ENCODE assay signal across 13 cellular contexts in the genomic region with DNA sequence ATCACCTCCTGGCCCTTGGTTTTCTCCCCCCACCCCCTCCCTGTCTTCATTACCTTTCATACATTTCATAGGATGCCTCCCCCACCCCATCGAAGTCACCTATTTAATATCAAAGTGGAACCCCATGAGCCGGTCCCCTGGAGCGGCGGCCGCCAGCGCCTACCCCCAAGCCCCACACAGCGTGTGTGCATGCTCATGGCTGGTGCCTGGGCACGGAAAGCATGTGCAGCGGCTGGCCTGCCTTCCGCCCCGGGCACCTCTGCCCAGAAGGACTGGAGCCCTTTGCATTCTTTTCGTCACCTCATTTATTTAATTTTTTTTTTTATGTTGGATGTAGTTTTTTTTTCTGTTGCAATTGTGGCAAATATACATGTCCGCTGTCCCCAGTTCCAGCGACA.
"Had no signal": no experiment of that assay in that cellular context is flagged by ENCODE, and none has a peak within 500 bp of the region (broad histone marks: within the 10 kb centered on the region; RNA-seq: fewer than 3 reads in every experiment).

No MANE protein-coding gene starts in this region.

- H3K27me3 ChIP-seq: breast epithelium, foreskin keratinocyte, uterus had no signal

- H3K9me3 Mint-ChIP-seq: activated CD4-positive, alpha-beta T cell treated with anti-CD3 and anti-CD28 coated beads, Interleukin-2, amount 10 ng/mL, durations not matched to agents 24 days and 14 days; activated naive CD8-positive, alpha-beta T cell treated with anti-CD3 and anti-CD28 coated beads, Interleukin-2, amount 10 ng/mL, durations not matched to agents 7 days and 5 days; memory B cell; nephron; stimulated activated naive CD8-positive, alpha-beta T cell treated with anti-CD3 and anti-CD28 coated beads, Interleukin-15, Interleukin-2, amounts not matched to agents 100 ng/mL and 50 ng/mL, for 24 hours had no signal

- H3K27ac Mint-ChIP-seq: activated CD4-positive, alpha-beta T cell treated with anti-CD3 and anti-CD28 coated beads, Interleukin-2, amount 10 ng/mL, durations not matched to agents 24 days and 14 days; activated naive CD8-positive, alpha-beta T cell treated with anti-CD3 and anti-CD28 coated beads, Interleukin-2, amount 10 ng/mL, durations not matched to agents 7 days and 5 days; memory B cell; nephron; stimulated activated naive CD8-positive, alpha-beta T cell treated with anti-CD3 and anti-CD28 coated beads, Interleukin-15, Interleukin-2, amounts not matched to agents 100 ng/mL and 50 ng/mL, for 24 hours had no signal

- H3K27ac ChIP-seq: breast epithelium, foreskin keratinocyte, thoracic aorta, uterus, VCaP had no signal

- DNase-seq: activated CD4-positive, alpha-beta T cell treated with anti-CD3 and anti-CD28 coated beads, Interleukin-2, amount 10 ng/mL, durations not matched to agents 24 days and 14 days; activated naive CD8-positive, alpha-beta T cell treated with anti-CD3 and anti-CD28 coated beads, Interleukin-2, amount 10 ng/mL, durations not matched to agents 7 days and 5 days; activated T-cell treated with anti-CD3 and anti-CD28 coated beads, Interleukin-2, amount 50 U/mL, for 1 hour; foreskin keratinocyte; stimulated activated CD4-positive, alpha-beta T cell treated with anti-CD3 and anti-CD28 coated beads, Interleukin-4, amount 100 ng/mL, for 1 hour; T-helper 9 cell had no signal

- H3K27me3 Mint-ChIP-seq: activated CD4-positive, alpha-beta T cell treated with anti-CD3 and anti-CD28 coated beads, Interleukin-2, amount 10 ng/mL, durations not matched to agents 24 days and 14 days; activated naive CD8-positive, alpha-beta T cell treated with anti-CD3 and anti-CD28 coated beads, Interleukin-2, amount 10 ng/mL, durations not matched to agents 7 days and 5 days; stimulated activated naive CD8-positive, alpha-beta T cell treated with anti-CD3 and anti-CD28 coated beads, Interleukin-15, Interleukin-2, amounts not matched to agents 100 ng/mL and 50 ng/mL, for 24 hours had no signal

- ATAC-seq: foreskin keratinocyte had no signal

- H3K36me3 ChIP-seq: breast epithelium, thoracic aorta, uterus had no signal

- H3K4me1 ChIP-seq: breast epithelium, foreskin keratinocyte, uterus had no signal

- H3K36me3 Mint-ChIP-seq: activated naive CD8-positive, alpha-beta T cell treated with anti-CD3 and anti-CD28 coated beads, Interleukin-2, amount 10 ng/mL, durations not matched to agents 7 days and 5 days had no signal

- H3K9me3 ChIP-seq: breast epithelium, thoracic aorta, uterus had no signal

- H3K4me3 ChIP-seq: breast epithelium, thoracic aorta, uterus had no signal

- H3K4me3 Mint-ChIP-seq: activated CD4-positive, alpha-beta T cell treated with anti-CD3 and anti-CD28 coated beads, Interleukin-2, amount 10 ng/mL, durations not matched to agents 24 days and 14 days; activated naive CD8-positive, alpha-beta T cell treated with anti-CD3 and anti-CD28 coated beads, Interleukin-2, amount 10 ng/mL, durations not matched to agents 7 days and 5 days; memory B cell; nephron; stimulated activated naive CD8-positive, alpha-beta T cell treated with anti-CD3 and anti-CD28 coated beads, Interleukin-15, Interleukin-2, amounts not matched to agents 100 ng/mL and 50 ng/mL, for 24 hours had no signal
